Comparison of ENCODE assay signal across 23 cellular contexts in genomic region chr1:15962176-15962575, GRCh38. TPM values are rescaled to one million over a fixed set of nuclear protein-coding genes. Genes with fewer than 3 reads are reported as not detected.
DNase-seq lines count a peak whose midpoint lies in the region; ATAC-seq, FAIRE-seq and TF ChIP-seq lines count a peak whose summit lies in the region.
"Had no signal": no experiment of that assay in that cellular context is flagged by ENCODE, and none has a peak within 500 bp of the region (broad histone marks: within the 10 kb centered on the region; RNA-seq: fewer than 3 reads in every experiment).

No MANE protein-coding gene starts in this region.

- peak overlapping the region; percentile 73 to 88 (median 84) for H3K4me2 ChIP-seq in BLaER1 treated with 17β-estradiol and CSF1 and Interleukin-3, amounts not matched to agents 10 nM and 100 nM
- H3K4me2 ChIP-seq in mesenchymal stem cell (ENCODE audit: low read length, poor library complexity, severe bottlenecking) = no peak overlapping the region
- H3K4me2 ChIP-seq: smooth muscle cell had no signal

- peaks cover 18% of the 10 kb centered on the region for H3K79me1 ChIP-seq in mesenchymal stem cell (replicated peaks; ENCODE audit: low read length, poor library complexity, severe bottlenecking)

- H3K4ac ChIP-seq in mesenchymal stem cell (ENCODE audit: low read depth in 1 of 2, low read length in 2 of 2) = no peak overlapping the region

- no peak overlapping the region for H4K91ac ChIP-seq in mesenchymal stem cell (ENCODE audit: low read length)

- peak overlapping the region; percentile 75 for H3K27ac Mint-ChIP-seq in activated naive CD8-positive, alpha-beta T cell treated with anti-CD3 and anti-CD28 coated beads for 36 hours
- no peak overlapping the region for H3K27ac Mint-ChIP-seq in CD4-positive, alpha-beta T cell

- no peak overlapping the region for H3K14ac ChIP-seq in mesenchymal stem cell (ENCODE audit: low read length in 2 of 2)

- peak overlapping the region; percentile 16 to 88 (median 84); a peak in 18 of 22 replicates for H3K9ac ChIP-seq in BLaER1 treated with 17β-estradiol and CSF1 and Interleukin-3, amounts not matched to agents 10 nM and 100 nM
- H3K9ac ChIP-seq in mesenchymal stem cell (ENCODE audit: low read length) = no peak overlapping the region
- H3K9ac ChIP-seq: GM23248 had no signal

- no peak overlapping the region for H3K4me3 Mint-ChIP-seq in activated naive CD8-positive, alpha-beta T cell treated with anti-CD3 and anti-CD28 coated beads for 36 hours
- H3K4me3 Mint-ChIP-seq in CD4-positive, alpha-beta T cell = no peak overlapping the region
- H3K4me3 Mint-ChIP-seq: activated T-cell treated with anti-CD3 and anti-CD28 coated beads, Interleukin-2, amount 50 U/mL, for 4 hours had no signal

- H3K36me3 ChIP-seq in A673 (ENCODE audit: insufficient read depth, low read length, poor library complexity, severe bottlenecking) (no peaks in the 10 kb centered on the region), mesenchymal stem cell (ENCODE audit: control insufficient read depth in 1 of 2, insufficient read depth in 2 of 2, low read depth in 1 of 2, low read length in 2 of 2) (peaks cover 8 to 13% of the 10 kb centered on the region in 2 experiments), brain microvascular endothelial cell (replicated peaks) (no peaks in the 10 kb centered on the region)
- peaks cover 9 to 36% (median 22%) of the 10 kb centered on the region in 11 experiments; a peak in 18 of 22 replicates for H3K36me3 ChIP-seq in BLaER1 treated with 17β-estradiol and CSF1 and Interleukin-3, amounts not matched to agents 10 nM and 100 nM
- H3K36me3 ChIP-seq: thyroid gland had no signal

- intact Hi-C loops in A673 (cut with micrococcal nuclease; ENCODE audit: unreplicated experiment) = no loop called here
- intact Hi-C loops in CD4-positive, alpha-beta T cell (cut with DNase I, micrococcal nuclease) = no loop called here

- no peaks in the 10 kb centered on the region for H3K27me3 ChIP-seq in A673 (replicated peaks; ENCODE audit: insufficient read depth, low read depth, low read length, poor library complexity)
- H3K27me3 ChIP-seq in BLaER1 treated with 17β-estradiol and CSF1 and Interleukin-3, amounts not matched to agents 10 nM and 100 nM = no peaks in the 10 kb centered on the region
- H3K27me3 ChIP-seq in mesenchymal stem cell (ENCODE audit: control insufficient read depth in 1 of 2, insufficient read depth in 1 of 2, low read length in 2 of 2) = no peaks in the 10 kb centered on the region
- no peaks in the 10 kb centered on the region for H3K27me3 ChIP-seq in brain microvascular endothelial cell (replicated peaks)
- no peaks in the 10 kb centered on the region for H3K27me3 ChIP-seq in CD4-positive, alpha-beta T cell (ENCODE audit: control insufficient read depth, insufficient read depth, low read length)
- H3K27me3 ChIP-seq: thyroid gland had no signal

- H2AFZ ChIP-seq in mesenchymal stem cell (ENCODE audit: low read depth, low read length) = no peak overlapping the region
- H2AFZ ChIP-seq: GM23248 had no signal

- H4K20me1 ChIP-seq in BLaER1 treated with 17β-estradiol and CSF1 and Interleukin-3, amounts not matched to agents 10 nM and 100 nM = peaks cover 0 to 43% (median 33%) of the 10 kb centered on the region in 11 experiments; a peak in 16 of 22 replicates

- H3K9me3 Mint-ChIP-seq in activated naive CD8-positive, alpha-beta T cell treated with anti-CD3 and anti-CD28 coated beads for 36 hours = peaks cover 6% of the 10 kb centered on the region
- H3K9me3 Mint-ChIP-seq in CD4-positive, alpha-beta T cell = no peaks in the 10 kb centered on the region
- H3K9me3 Mint-ChIP-seq: activated T-cell treated with anti-CD3 and anti-CD28 coated beads, Interleukin-2, amount 50 U/mL, for 4 hours had no signal

- BruUV-seq in A673 (replicated peaks; lab: Mats Ljungman, UMichigan) = no TSS peak

- no peak for ATAC-seq in HG02763 (IDR thresholded peaks at IDR 0.05; ENCODE audit: unreplicated experiment)
- no peak for ATAC-seq in CD4-positive, alpha-beta T cell (ENCODE audit: poor library complexity)
- ATAC-seq: activated T-cell treated with anti-CD3 and anti-CD28 coated beads, Interleukin-2, amount 50 U/mL, for 4 hours; left lobe of liver; mucosa of descending colon had no signal

- TF ChIP-seq CTCF in A673 (conservative IDR thresholded peaks at IDR 0.05; ENCODE audit: low read depth, low read length) (no peak), brain microvascular endothelial cell (IDR thresholded peaks at IDR 0.05; ENCODE audit: low read depth, low read length, missing control alignments) (no peak)
- TF ChIP-seq CTCF in CD4-positive, alpha-beta T cell (IDR thresholded peaks at IDR 0.05) = no peak

- H3K4me3 ChIP-seq in A673 (ENCODE audit: low read depth, low read length, poor library complexity, severe bottlenecking) = no peak overlapping the region
- no peak overlapping the region for H3K4me3 ChIP-seq in BLaER1 treated with 17β-estradiol and CSF1 and Interleukin-3, amounts not matched to agents 10 nM and 100 nM
- H3K4me3 ChIP-seq in mesenchymal stem cell (ENCODE audit: insufficient read depth in 1 of 2, low read depth in 1 of 2, low read length in 2 of 2) = no peak overlapping the region
- no peak overlapping the region for H3K4me3 ChIP-seq in brain microvascular endothelial cell (ENCODE audit: low read depth, low read length)
- H3K4me3 ChIP-seq: GM23248, mucosa of descending colon, smooth muscle cell, thyroid gland had no signal

- H3K27ac ChIP-seq in A673 (ENCODE audit: low read depth, low read length, poor library complexity, severe bottlenecking) (peak overlapping the region; percentile 32), mesenchymal stem cell (ENCODE audit: low read length, poor library complexity, severe bottlenecking) (no peak overlapping the region), brain microvascular endothelial cell (no peak overlapping the region)
- peak overlapping the region; percentile 79 to 98 (median 93); a peak in 21 of 22 replicates for H3K27ac ChIP-seq in BLaER1 treated with 17β-estradiol and CSF1 and Interleukin-3, amounts not matched to agents 10 nM and 100 nM
- H3K27ac ChIP-seq in CD4-positive, alpha-beta T cell (ENCODE audit: low read depth, low read length) = no peak overlapping the region
- H3K27ac ChIP-seq: thyroid gland had no signal

- H3K23ac ChIP-seq in mesenchymal stem cell (ENCODE audit: low read length in 2 of 2) = no peak overlapping the region

- no peak overlapping the region for H2BK120ac ChIP-seq in mesenchymal stem cell (ENCODE audit: low read depth, low read length)

- H3K4me1 ChIP-seq in A673 (ENCODE audit: insufficient read depth, low read length, poor library complexity, severe bottlenecking) (peaks cover 47% of the 10 kb centered on the region), mesenchymal stem cell (ENCODE audit: control insufficient read depth, insufficient read depth, low read depth, low read length) (peaks cover 37% of the 10 kb centered on the region)
- H3K4me1 ChIP-seq in BLaER1 treated with 17β-estradiol and CSF1 and Interleukin-3, amounts not matched to agents 10 nM and 100 nM = peaks cover 94 to 100% (median 99%) of the 10 kb centered on the region in 10 experiments

- H3K27me3 Mint-ChIP-seq in activated naive CD8-positive, alpha-beta T cell treated with anti-CD3 and anti-CD28 coated beads for 36 hours = no peaks in the 10 kb centered on the region
- H3K27me3 Mint-ChIP-seq in CD4-positive, alpha-beta T cell = no peaks in the 10 kb centered on the region

- peaks cover 96% of the 10 kb centered on the region for H3K4me1 Mint-ChIP-seq in activated naive CD8-positive, alpha-beta T cell treated with anti-CD3 and anti-CD28 coated beads for 36 hours
- peaks cover 88% of the 10 kb centered on the region for H3K4me1 Mint-ChIP-seq in CD4-positive, alpha-beta T cell (ENCODE audit: low read depth)

- 93% methylated on average over 4 of the region's 6 CpGs for WGBS in mesenchymal stem cell

- no peak overlapping the region for H2BK15ac ChIP-seq in mesenchymal stem cell (ENCODE audit: low read depth, poor library complexity, severe bottlenecking)

- no peak for TF ChIP-seq POLR2A in H54 (IDR thresholded peaks at IDR 0.05; ENCODE audit: low read depth, low read length)

- H3K18ac ChIP-seq in mesenchymal stem cell (ENCODE audit: low read depth in 1 of 2, low read length in 2 of 2) = peak overlapping the region in 1 of 2 experiments; percentile 24

- peak overlapping the region; percentile 47 for H4K8ac ChIP-seq in mesenchymal stem cell (ENCODE audit: low read length)

- no peak overlapping the region for H2AK5ac ChIP-seq in mesenchymal stem cell (ENCODE audit: low read length, severe bottlenecking)

- H2BK5ac ChIP-seq in mesenchymal stem cell (ENCODE audit: low read depth, low read length, poor library complexity, severe bottlenecking) = no peak overlapping the region

- FAIRE-seq in H54 (lab: Jason Lieb, UNC) = no peak

- POLR2A ChIA-PET in A673 (lab: Charles Lee; ENCODE audit: low non-redundant PET) = interaction anchor here (0.5 kb wide), 1 partner anchor 111 kb away, joined by 3 read pairs; no protein-coding TSS in a partner anchor
- POLR2A ChIA-PET in CD4-positive, alpha-beta T cell (lab: Charles Lee) = no interaction called here

- H3K9me3 ChIP-seq in A673 (ENCODE audit: low read depth, low read length, poor library complexity, severe bottlenecking) = no peaks in the 10 kb centered on the region
- no peaks in the 10 kb centered on the region for H3K9me3 ChIP-seq in BLaER1 treated with 17β-estradiol and CSF1 and Interleukin-3, amounts not matched to agents 10 nM and 100 nM (replicated peaks in 1 of 11)
- H3K9me3 ChIP-seq in mesenchymal stem cell (ENCODE audit: control insufficient read depth, low read length) = no peaks in the 10 kb centered on the region
- no peaks in the 10 kb centered on the region for H3K9me3 ChIP-seq in CD4-positive, alpha-beta T cell (ENCODE audit: control insufficient read depth, low read length)
- H3K9me3 ChIP-seq: mucosa of descending colon, thyroid gland had no signal

- no peak overlapping the region for H2BK12ac ChIP-seq in mesenchymal stem cell (ENCODE audit: low read length in 2 of 2)

- in situ Hi-C loops in brain microvascular endothelial cell (cut with HindIII; ENCODE audit: low pct_ligation_motif_present, low sequenced_read_pairs) = no loop called here

- CTCF ChIA-PET in A673 (lab: Charles Lee) = no interaction called here
- CTCF ChIA-PET in CD4-positive, alpha-beta T cell (lab: Charles Lee) = interaction anchor here (0.6 kb wide), 1 partner anchor 280 kb away, joined by 3 read pairs; no protein-coding TSS in a partner anchor

- peaks cover 45% of the 10 kb centered on the region for H3K36me3 Mint-ChIP-seq in activated naive CD8-positive, alpha-beta T cell treated with anti-CD3 and anti-CD28 coated beads for 36 hours
- peaks cover 25% of the 10 kb centered on the region for H3K36me3 Mint-ChIP-seq in CD4-positive, alpha-beta T cell (ENCODE audit: low read depth)

- no peak for DNase-seq in A673 (ENCODE audit: low spot score)
- no peak for DNase-seq in activated naive CD8-positive, alpha-beta T cell treated with anti-CD3 and anti-CD28 coated beads for 36 hours
- no peak for DNase-seq in mesenchymal stem cell
- no peak for DNase-seq in brain microvascular endothelial cell
- DNase-seq in H54 (ENCODE audit: insufficient read length, low spot score) = no peak
- DNase-seq in CD4-positive, alpha-beta T cell = no peak
- DNase-seq: activated CD4-positive, alpha-beta T cell treated with anti-CD3 and anti-CD28 coated beads, Interleukin-2, amount 50 U/mL, for 48 hours; activated T-cell treated with anti-CD3 and anti-CD28 coated beads, Interleukin-2, amount 50 U/mL, for 4 hours; Calu3; cerebellar nuclear complex; GM23248; Karpas-422; mucosa of descending colon; NCI-H1092; NCI-H2029 treated with DMSO at 0.1 percent for 48 hours; NCI-H446; SW 1271; thyroid gland had no signal

RNA-seq across cellular contexts. Expression of gene ZBTB17, which starts 13.7 kb away (rescaled TPM):
- total RNA-seq in A673 (2021) = 50.1 and 50.3 TPM in 2 replicates
- 10 to 100 TPM; 52.3 to 56.1 TPM for total RNA-seq in activated naive CD8-positive, alpha-beta T cell treated with anti-CD3 and anti-CD28 coated beads for 36 hours
- 17.2 TPM for polyA plus RNA-seq in mesenchymal stem cell (2013, experiment 1 of 2)
- polyA plus RNA-seq in mesenchymal stem cell (2013, experiment 2 of 2) = 16.9 TPM
- total RNA-seq in CD4-positive, alpha-beta T cell = 10 to 100 TPM; 70.2 to 78.1 TPM

RNA-seq across cellular contexts. Expression of gene SRARP, which starts 41.9 kb away (rescaled TPM):
- not detected in 2 replicates for total RNA-seq in A673 (2021)
- total RNA-seq in activated naive CD8-positive, alpha-beta T cell treated with anti-CD3 and anti-CD28 coated beads for 36 hours = not detected
- not detected for polyA plus RNA-seq in mesenchymal stem cell (2013, experiment 1 of 2)
- polyA plus RNA-seq in mesenchymal stem cell (2013, experiment 2 of 2) = not detected
- total RNA-seq in CD4-positive, alpha-beta T cell = not detected
- total RNA-seq: activated T-cell treated with anti-CD3 and anti-CD28 coated beads, Interleukin-2, amount 50 U/mL, for 4 hours; Calu3; GM23248; HT1080; left lobe of liver; mucosa of descending colon; smooth muscle cell had no signal
- polyA plus RNA-seq: GM23248, smooth muscle cell had no signal

RNA-seq across cellular contexts. Expression of gene HSPB7, which starts 55.7 kb away (rescaled TPM):
- total RNA-seq in A673 (2021) = not detected in 2 replicates
- total RNA-seq in activated naive CD8-positive, alpha-beta T cell treated with anti-CD3 and anti-CD28 coated beads for 36 hours = not detected
- polyA plus RNA-seq in mesenchymal stem cell (2013, experiment 1 of 2) = 3.4 TPM
- polyA plus RNA-seq in mesenchymal stem cell (2013, experiment 2 of 2) = 4.0 TPM
- not detected for total RNA-seq in CD4-positive, alpha-beta T cell
- total RNA-seq: Calu3, HT1080 had no signal

RNA-seq across cellular contexts. Expression of gene CLCNKA, which starts 59.7 kb away (rescaled TPM):
- total RNA-seq in A673 (2021) = 0.26 TPM in 1 of 2 replicates, not detected in the other
- not detected for total RNA-seq in activated naive CD8-positive, alpha-beta T cell treated with anti-CD3 and anti-CD28 coated beads for 36 hours
- 0.19 TPM for polyA plus RNA-seq in mesenchymal stem cell (2013, experiment 1 of 2)
- 0.16 TPM for polyA plus RNA-seq in mesenchymal stem cell (2013, experiment 2 of 2)
- not detected for total RNA-seq in CD4-positive, alpha-beta T cell
- total RNA-seq: activated T-cell treated with anti-CD3 and anti-CD28 coated beads, Interleukin-2, amount 50 U/mL, for 4 hours; Calu3; GM23248; HT1080; smooth muscle cell had no signal
- polyA plus RNA-seq: GM23248 had no signal

Comparison
In these comparisons a context has a peak if more than half of its experiments do, and no peak if none do; other contexts are left out.
1. H3K27ac ChIP-seq: peak in A673 (single experiment) and BLaER1 treated with 17β-estradiol and CSF1 and Interleukin-3, amounts not matched to agents 10 nM and 100 nM (11 of 11); none in mesenchymal stem cell (single experiment), brain microvascular endothelial cell (single experiment) and CD4-positive, alpha-beta T cell (single experiment).